In the genomic region with DNA sequence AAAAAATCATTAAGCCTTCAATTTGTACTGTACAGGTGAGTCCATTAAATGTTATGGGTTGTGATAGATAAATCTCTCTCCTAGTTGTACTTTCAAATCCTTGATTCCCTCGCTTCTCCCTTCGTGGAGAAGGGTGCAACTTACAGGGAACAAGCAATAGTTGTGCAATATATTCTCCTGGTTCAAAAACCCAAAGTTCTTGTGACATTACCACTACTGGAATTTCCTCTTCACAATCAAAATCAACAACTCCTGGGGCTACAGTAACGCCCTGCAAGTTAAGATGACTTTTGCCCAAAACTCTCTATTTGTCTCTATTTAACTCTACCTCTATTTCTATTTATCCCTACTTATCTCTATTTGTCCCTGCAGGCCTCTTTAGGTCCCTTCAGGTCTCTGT, we compare ENCODE assay signal across 14 cellular contexts. TPM values are rescaled to one million over a fixed set of nuclear protein-coding genes. Genes with fewer than 3 reads are reported as not detected.
DNase-seq lines count a peak whose midpoint lies in the region; ATAC-seq and TF ChIP-seq lines count a peak whose summit lies in the region.
"Had no signal": no experiment of that assay in that cellular context is flagged by ENCODE, and none has a peak within 500 bp of the region (broad histone marks: within the 10 kb centered on the region; RNA-seq: fewer than 3 reads in every experiment).

No MANE protein-coding gene starts in this region.

- no peaks in the 10 kb centered on the region for H3K27me3 ChIP-seq in adipocyte (replicated peaks; ENCODE audit: control insufficient read depth, insufficient read depth, low read length)
- no peaks in the 10 kb centered on the region for H3K27me3 ChIP-seq in right lobe of liver
- no peaks in the 10 kb centered on the region for H3K27me3 ChIP-seq in gastrocnemius medialis
- H3K27me3 ChIP-seq: BE2C had no signal

- TF ChIP-seq CTCF in right lobe of liver (IDR thresholded peaks at IDR 0.05), result no peak
- no peak for TF ChIP-seq CTCF in gastrocnemius medialis (IDR thresholded peaks at IDR 0.05 in 4 of 5, conservative IDR thresholded peaks at IDR 0.05 in 1 of 5)

- in situ Hi-C loops in gastrocnemius medialis (cut with MboI; ENCODE audit: low sequenced_read_pairs in 4 of 4), result no loop called here

- H3K9ac ChIP-seq in adipocyte (ENCODE audit: low read length), result no peak overlapping the region

- H3K9me3 ChIP-seq in adipocyte (ENCODE audit: control insufficient read depth, low read length) (no peaks in the 10 kb centered on the region), right lobe of liver (no peaks in the 10 kb centered on the region), gastrocnemius medialis (no peaks in the 10 kb centered on the region)
- H3K9me3 ChIP-seq: BE2C, HAP-1 had no signal

- no peak for TF ChIP-seq POLR2A in right lobe of liver (IDR thresholded peaks at IDR 0.05)
- TF ChIP-seq POLR2A in gastrocnemius medialis (IDR thresholded peaks at IDR 0.05), result no peak

- intact Hi-C loops in right lobe of liver (cut with DNase I), result no loop called here
- intact Hi-C loops in gastrocnemius medialis (cut with DNase I; ENCODE audit: low total_unique reads), result no loop called here

- peaks cover 22% of the 10 kb centered on the region for H3K36me3 ChIP-seq in adipocyte (ENCODE audit: control insufficient read depth, insufficient read depth, low read length, severe bottlenecking)
- peaks cover 0 to 20% (median 0%) of the 10 kb centered on the region in 4 donors for H3K36me3 ChIP-seq in right lobe of liver
- no peaks in the 10 kb centered on the region for H3K36me3 ChIP-seq in gastrocnemius medialis

- H3K4me1 ChIP-seq in adipocyte (ENCODE audit: control insufficient read depth, insufficient read depth, low read length), result peaks cover 20% of the 10 kb centered on the region
- H3K4me1 ChIP-seq in right lobe of liver, result peaks cover 0 to 83% (median 30%) of the 10 kb centered on the region in 4 donors
- no peaks in the 10 kb centered on the region for H3K4me1 ChIP-seq in gastrocnemius medialis
- H3K4me1 ChIP-seq: HAP-1 had no signal

- no peak overlapping the region for H3K4me3 ChIP-seq in adipocyte (ENCODE audit: low read length)
- no peak overlapping the region for H3K4me3 ChIP-seq in right lobe of liver
- H3K4me3 ChIP-seq in gastrocnemius medialis, result no peak overlapping the region
- H3K4me3 ChIP-seq: HAP-1 had no signal

- DNase-seq in EH (ENCODE audit: low read depth) (peak; percentile 20), adipocyte (ENCODE audit: low read depth) (peak; percentile 40), iris pigment epithelial cell (ENCODE audit: low read depth) (peak; percentile 34), right lobe of liver (no peak), gastrocnemius medialis (no peak), NCI-H510A treated with DMSO at 0.1 percent for 48 hours (lab: John Stamatoyannopoulos, UW) (no peak), inferior parietal cortex (ENCODE audit: extremely low spot score) (no peak)
- DNase-seq: BE2C; CD4-positive, alpha-beta memory T cell; DMS79 treated with DMSO at 0.1 percent for 48 hours; GDM1 had no signal

- H3K27ac ChIP-seq in right lobe of liver (peak overlapping the region in 2 of 3 donors; percentile 33 to 57), gastrocnemius medialis (no peak overlapping the region)
- H3K27ac ChIP-seq: C4-2B had no signal

- WGBS in right lobe of liver (ENCODE audit: insufficient coverage, low coverage, low lambda C conversion rate, missing lambda C conversion rate), result 33% methylated on average over 3 of the region's 3 CpGs

- ATAC-seq in right lobe of liver, result peak; percentile 54 to 65 (median 64)
- ATAC-seq in GM18517 (IDR thresholded peaks at IDR 0.05; ENCODE audit: unreplicated experiment), result no peak
- no peak for ATAC-seq in gastrocnemius medialis

RNA-seq across cellular contexts. Expression of a gene that starts 10.2 kb away (rescaled TPM):
- total RNA-seq in right lobe of liver (100 to 1,000 TPM in 3 of 6 experiments, 10 to 100 TPM in 3; 43.4 to 115 (median 80.3) TPM), gastrocnemius medialis (1 to 10 TPM in 2 of 4 donors, under 1 TPM in 2; 0.42 to 7.5 (median 1.5) TPM)

RNA-seq across cellular contexts. Expression of a gene that starts 10.3 kb away (rescaled TPM):
- total RNA-seq in right lobe of liver, result 1 to 10 TPM in 3 of 6 experiments, under 1 TPM in 3; 0.29 to 2.7 (median 1.0) TPM
- not detected for total RNA-seq in gastrocnemius medialis

RNA-seq across cellular contexts. Expression of a gene that starts 37.7 kb away (rescaled TPM):
- total RNA-seq in right lobe of liver (100 to 1,000 TPM in 4 of 6 experiments, 10 to 100 TPM in 2; 92.0 to 131 (median 106) TPM), gastrocnemius medialis (100 to 1,000 TPM; 131 to 157 (median 141) TPM)

RNA-seq across cellular contexts. Expression of a gene that starts 58.1 kb away (rescaled TPM):
- total RNA-seq in right lobe of liver (1 to 10 TPM; 2.0 to 9.6 (median 5.0) TPM), gastrocnemius medialis (under 1 TPM in 2 of 4 donors, not detected in 2; 0.36 to 0.40 TPM)

Comparison
In these comparisons a context has a peak if more than half of its experiments do, and no peak if none do; other contexts are left out.
1. DNase-seq: peak in EH (single experiment), adipocyte (single experiment) and iris pigment epithelial cell (single experiment); none in right lobe of liver (0 of 3), gastrocnemius medialis (0 of 2), NCI-H510A treated with DMSO at 0.1 percent for 48 hours (single experiment) and inferior parietal cortex (single experiment).
2. ATAC-seq: peak in right lobe of liver (4 of 4); none in GM18517 (single experiment) and gastrocnemius medialis (0 of 2).
3. H3K27ac ChIP-seq: peak in right lobe of liver (2 of 3); none in gastrocnemius medialis (0 of 4).
4. RNA of a gene that starts 10.2 kb away (total RNA-seq): 43.4 to 115 TPM in right lobe of liver; 0.42 to 7.5 TPM in gastrocnemius medialis; every median in the first group is over 4 times any median in the second.